In genomic region chr5:179818746-179819295, GRCh38 we compare ENCODE assay signal across 1 cellular context.
TF ChIP-seq lines count a peak whose summit lies in the region.

No MANE protein-coding gene starts in this region.

TF ChIP-seq in K562, 482 proteins besides CTCF, POLR2A, EP300 and RAD21 (continued from another document and continues in another):
- TF ChIP-seq ELK3 (CRISPR knock-in tag; IDR thresholded peaks at IDR 0.05) (no peak), ZNF140 (CRISPR knock-in tag; IDR thresholded peaks at IDR 0.05) (no peak), CHAMP1 (IDR thresholded peaks at IDR 0.05) (no peak), PREB (CRISPR knock-in tag; IDR thresholded peaks at IDR 0.05) (no peak), TCF7 (IDR thresholded peaks at IDR 0.05; ENCODE audit: borderline replicate concordance) (0 out of 2 replicates have a peak, but pooled peaks have one; percentile 44), ZNF324 (CRISPR knock-in tag; IDR thresholded peaks at IDR 0.05) (no peak), HMBOX1 (IDR thresholded peaks at IDR 0.05) (no peak), SIRT6 (IDR thresholded peaks at IDR 0.05; ENCODE audit: low read depth, low read length) (no peak), ZHX1 (conservative IDR thresholded peaks at IDR 0.05; ENCODE audit: low read length) (no peak), SP1 (CRISPR knock-in tag; IDR thresholded peaks at IDR 0.05) (peak; percentile 63), NFE2L1 (tag; IDR thresholded peaks at IDR 0.05; ENCODE audit: borderline replicate concordance, low read depth) (no peak), CXXC5 (CRISPR knock-in tag; IDR thresholded peaks at IDR 0.05) (peak; percentile 92), KLF10 (CRISPR knock-in tag; IDR thresholded peaks at IDR 0.05) (no peak), PTTG1 (tag; IDR thresholded peaks at IDR 0.05; ENCODE audit: low read depth) (no peak), ZBTB26 (CRISPR knock-in tag; IDR thresholded peaks at IDR 0.05) (no peak), ZFX (CRISPR knock-in tag; IDR thresholded peaks at IDR 0.05) (peak; percentile 92), SREBF1 (IDR thresholded peaks at IDR 0.05; ENCODE audit: borderline replicate concordance, low read depth, low read length) (0 out of 2 replicates have a peak, but pooled peaks have one; percentile 27), ZMIZ1 (IDR thresholded peaks at IDR 0.05; ENCODE audit: low read depth in 2 of 2, low read length in 2 of 2) (no peak), ZNF165 (CRISPR knock-in tag; IDR thresholded peaks at IDR 0.05; ENCODE audit: borderline replicate concordance) (peak; percentile 12; the same call in 1 of the 2 replicates), ELK1 (CRISPR knock-in tag; IDR thresholded peaks at IDR 0.05) (no peak), FOXM1 (IDR thresholded peaks at IDR 0.05; ENCODE audit: low read depth) (0 out of 2 replicates have a peak, but pooled peaks have one; percentile 38), FOXM1 (CRISPR knock-in tag; IDR thresholded peaks at IDR 0.05; ENCODE audit: low read depth) (no peak), ZNF398 (CRISPR knock-in tag; IDR thresholded peaks at IDR 0.05) (no peak), ILF3 (IDR thresholded peaks at IDR 0.05; ENCODE audit: borderline replicate concordance) (no peak), KDM2B (CRISPR knock-in tag; IDR thresholded peaks at IDR 0.05) (no peak), ZNF830 (CRISPR knock-in tag; IDR thresholded peaks at IDR 0.05) (peak; percentile 11; the same call in 1 of the 2 replicates), RBM22 (IDR thresholded peaks at IDR 0.05; ENCODE audit: low read depth, low read length, poor library complexity, severe bottlenecking) (peak; percentile 73), ZNF639 (CRISPR knock-in tag; conservative IDR thresholded peaks at IDR 0.05 in 1 of 2, IDR thresholded peaks at IDR 0.05 in 1 of 2) (peak in 1 of 2 experiments; percentile 85; a peak in 1 of 4 replicates), CBFA2T2 (conservative IDR thresholded peaks at IDR 0.05) (peak; percentile 71), KDM1A (IDR thresholded peaks at IDR 0.05) (no peak), RNF2 (IDR thresholded peaks at IDR 0.05) (peak; percentile 94), AFF1 (IDR thresholded peaks at IDR 0.05; ENCODE audit: low read depth in 1 of 2, partially characterized antibody in 2 of 2) (peak in 1 of 2 experiments; percentile 89), STAT5B (CRISPR knock-in tag; IDR thresholded peaks at IDR 0.05) (no peak), TOE1 (IDR thresholded peaks at IDR 0.05; ENCODE audit: borderline replicate concordance) (peak; percentile 96), TOE1 (CRISPR knock-in tag; IDR thresholded peaks at IDR 0.05; ENCODE audit: borderline replicate concordance, low read depth) (no peak), HNRNPUL1 (IDR thresholded peaks at IDR 0.05; ENCODE audit: low read length) (no peak), ZNF717 (CRISPR knock-in tag; IDR thresholded peaks at IDR 0.05) (no peak)
